In genomic region chr11:35812850-35813249, GRCh38 we compare ENCODE assay signal across 22 cellular contexts.
DNase-seq lines count a peak whose midpoint lies in the region; ATAC-seq and TF ChIP-seq lines count a peak whose summit lies in the region.
"Had no signal": no experiment of that assay in that cellular context is flagged by ENCODE, and none has a peak within 500 bp of the region (broad histone marks: within the 10 kb centered on the region; RNA-seq: fewer than 3 reads in every experiment).

No MANE protein-coding gene starts in this region.

- no peak for TF ChIP-seq POLR2A in right lobe of liver (IDR thresholded peaks at IDR 0.05)
- TF ChIP-seq POLR2A in esophagus squamous epithelium (IDR thresholded peaks at IDR 0.05) = no peak

- intact Hi-C loops in right lobe of liver (cut with DNase I) = loop anchor here in 1 of 2 donors (10.0 kb wide), 1 partner anchor 198 kb away; the partner anchor contains the start of gene FJX1
- intact Hi-C loops in esophagus squamous epithelium (cut with DNase I) = no loop called here

- H3K36me3 ChIP-seq in right lobe of liver (no peaks in the 10 kb centered on the region), esophagus squamous epithelium (peaks cover 0 to 8% (median 0%) of the 10 kb centered on the region in 3 donors), H7 (replicated peaks; ENCODE audit: control insufficient read depth, insufficient read depth, low read length) (no peaks in the 10 kb centered on the region)

- DNase-seq in DMS 273 (lab: John Stamatoyannopoulos, UW; ENCODE audit: unreplicated experiment) (peak; percentile 5), DMS 273 treated with DMSO at 0.1 percent for 48 hours (lab: John Stamatoyannopoulos, UW) (no peak), fibroblast of villous mesenchyme (ENCODE audit: low read depth) (peak; percentile 20), right lobe of liver (peak in 1 of 3 donors; percentile 53), substantia nigra (lab: John Stamatoyannopoulos, UW) (peak in 3 of 49 donors; percentile 12 to 64 (median 14)), esophagus squamous epithelium (lab: John Stamatoyannopoulos, UW) (no peak), H7 (no peak)
- DNase-seq: activated CD8-positive, alpha-beta T cell treated with anti-CD3 and anti-CD28 coated beads, Interleukin-2, amount 10 ng/mL, durations not matched to agents 7 days and 5 days; activated naive CD8-positive, alpha-beta T cell treated with anti-CD3 and anti-CD28 coated beads, Interleukin-2, amount 10 ng/mL, durations not matched to agents 7 days and 5 days; effector CD8-positive, alpha-beta T cell; erythroblast; hippocampal formation; left lung; NCI-H1436; nephron progenitor cell; sigmoid colon; stimulated activated naive CD4-positive, alpha-beta T cell treated with Interleukin-2 at 50 U/mL for 16 hours had no signal

- no peak for TF ChIP-seq CTCF in fibroblast of villous mesenchyme (IDR thresholded peaks at IDR 0.05; ENCODE audit: insufficient read depth, low read depth, low read length)
- no peak for TF ChIP-seq CTCF in right lobe of liver (IDR thresholded peaks at IDR 0.05)
- no peak for TF ChIP-seq CTCF in esophagus squamous epithelium (IDR thresholded peaks at IDR 0.05)

- H3K27ac ChIP-seq in right lobe of liver (peak overlapping the region in 1 of 3 donors; percentile 70), substantia nigra (ENCODE audit: low read depth, low read length, poor library complexity, severe bottlenecking) (peak overlapping the region; percentile 2), esophagus squamous epithelium (no peak overlapping the region)
- H3K27ac ChIP-seq: 22Rv1, left lung, RWPE1, SK-N-MC had no signal

- no peaks in the 10 kb centered on the region for H3K27me3 ChIP-seq in right lobe of liver
- H3K27me3 ChIP-seq in esophagus squamous epithelium = no peaks in the 10 kb centered on the region
- no peaks in the 10 kb centered on the region for H3K27me3 ChIP-seq in H7 (ENCODE audit: control insufficient read depth, insufficient read depth, low read length)
- H3K27me3 ChIP-seq: left lung, sigmoid colon had no signal

- H3K9me3 ChIP-seq in right lobe of liver = no peaks in the 10 kb centered on the region
- no peaks in the 10 kb centered on the region for H3K9me3 ChIP-seq in esophagus squamous epithelium
- H3K9me3 ChIP-seq: left lung, sigmoid colon had no signal

- 23% methylated on average over 4 of the region's 4 CpGs for WGBS in right lobe of liver (ENCODE audit: insufficient coverage, low coverage, low lambda C conversion rate, missing lambda C conversion rate)
- 43 to 44% methylated on average over 4 of the region's 4 CpGs for WGBS in esophagus squamous epithelium, 2 donors

- ATAC-seq in right lobe of liver (peak in 3 of 4 donors; percentile 17 to 42 (median 41)), GM18502 (IDR thresholded peaks at IDR 0.05; ENCODE audit: poor library complexity, unreplicated experiment) (no peak)
- ATAC-seq: activated CD8-positive, alpha-beta T cell treated with anti-CD3 and anti-CD28 coated beads, Interleukin-2, amount 10 ng/mL, durations not matched to agents 7 days and 5 days; GM23338; left lung had no signal

- H3K4me3 ChIP-seq in fibroblast of villous mesenchyme (ENCODE audit: low read depth, low read length) (no peak overlapping the region), right lobe of liver (no peak overlapping the region), esophagus squamous epithelium (no peak overlapping the region), H7 (ENCODE audit: insufficient read depth, low read depth, low read length) (no peak overlapping the region)
- H3K4me3 ChIP-seq: GM23338, left lung, sigmoid colon, SK-N-MC had no signal

- H3K4me1 ChIP-seq in right lobe of liver (peaks cover 0 to 57% (median 20%) of the 10 kb centered on the region in 4 donors), esophagus squamous epithelium (peaks cover 5 to 37% (median 11%) of the 10 kb centered on the region in 3 donors)
- H3K4me1 ChIP-seq: left lung had no signal

Comparison
In these comparisons a context has a peak if more than half of its experiments do, and no peak if none do; other contexts are left out.
1. DNase-seq: peak in DMS 273 (single experiment) and fibroblast of villous mesenchyme (single experiment); none in DMS 273 treated with DMSO at 0.1 percent for 48 hours (single experiment), esophagus squamous epithelium (single experiment) and H7 (single experiment).